In genomic region chr9:74795081-74795480, GRCh38 we compare ENCODE assay signal across 11 cellular contexts.
"Had no signal": no experiment of that assay in that cellular context is flagged by ENCODE, and none has a peak within 500 bp of the region (broad histone marks: within the 10 kb centered on the region; RNA-seq: fewer than 3 reads in every experiment).

No MANE protein-coding gene starts in this region.

- ATAC-seq: GM23338, HCT116 had no signal

- H3K27ac ChIP-seq: GM23248 had no signal

- H3K36me3 ChIP-seq: HAP-1 had no signal

- H3K4me1 ChIP-seq: HAP-1 had no signal

- H3K4me3 ChIP-seq: GM23248, GM23338, HAP-1 had no signal

- H3K9ac ChIP-seq: GM23248 had no signal

- H2AFZ ChIP-seq: GM23248, GM23338 had no signal

- H3K9me3 ChIP-seq: HAP-1 had no signal

- FAIRE-seq: H1, H54 had no signal

- H3K4me2 ChIP-seq: GM23338 had no signal

- DNase-seq: GM23248, GOT3, H7, H9, HCEC 1CT, HFFc6 had no signal
